In the genomic region with DNA sequence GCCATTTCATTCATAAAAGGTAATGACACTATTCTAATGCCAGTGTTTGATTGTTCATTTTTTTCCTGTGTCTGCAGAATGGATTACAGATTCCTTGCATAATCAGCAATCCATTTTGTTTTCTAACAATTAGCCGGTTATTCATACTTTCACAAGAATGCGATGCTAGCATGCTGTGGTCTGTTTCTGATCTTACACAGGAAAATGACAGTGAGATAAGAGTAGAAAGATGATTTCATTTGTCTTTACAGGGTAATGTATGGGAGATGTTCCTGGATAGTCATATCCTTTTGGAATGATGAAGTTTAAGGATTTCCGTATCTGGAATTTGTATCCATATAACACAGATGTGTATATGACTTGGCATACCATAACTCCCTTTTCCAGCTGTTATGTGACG, we compare ENCODE assay signal across 20 cellular contexts.
DNase-seq lines count a peak whose midpoint lies in the region; ATAC-seq, FAIRE-seq and TF ChIP-seq lines count a peak whose summit lies in the region.
"Had no signal": no experiment of that assay in that cellular context is flagged by ENCODE, and none has a peak within 500 bp of the region (broad histone marks: within the 10 kb centered on the region; RNA-seq: fewer than 3 reads in every experiment).

No MANE protein-coding gene starts in this region.

- peak overlapping the region; percentile 1 for H3K4me2 ChIP-seq in astrocyte (ENCODE audit: low read length)
- H3K4me2 ChIP-seq: A549 had no signal

- H3K27ac ChIP-seq in astrocyte (ENCODE audit: low read depth, low read length), result no peak overlapping the region
- H3K27ac ChIP-seq: A549, Peyer's patch, SJSA1 had no signal

- no peaks in the 10 kb centered on the region for H3K79me2 ChIP-seq in astrocyte (ENCODE audit: insufficient read depth, low read length)

- H3K4me1 ChIP-seq in astrocyte (ENCODE audit: insufficient read depth, low read length), result peaks cover 28% of the 10 kb centered on the region
- H3K4me1 ChIP-seq: Peyer's patch had no signal

- no peaks in the 10 kb centered on the region for H3K27me3 ChIP-seq in astrocyte (ENCODE audit: insufficient read depth, low read length)
- H3K27me3 ChIP-seq: Peyer's patch, SJSA1 had no signal

- H2AFZ ChIP-seq in astrocyte (ENCODE audit: low read depth, low read length), result no peak overlapping the region

- H3K9me3 Mint-ChIP-seq in astrocyte (ENCODE audit: unreplicated experiment), result no peaks in the 10 kb centered on the region
- H3K9me3 Mint-ChIP-seq: H9, IgD-negative memory B cell had no signal

- H3K4me3 ChIP-seq in astrocyte (ENCODE audit: insufficient read depth, low read depth, low read length), result no peak overlapping the region
- H3K4me3 ChIP-seq: A549, Peyer's patch, SJSA1 had no signal

- no peaks in the 10 kb centered on the region for H3K36me3 Mint-ChIP-seq in astrocyte (ENCODE audit: low read depth, unreplicated experiment)

- ATAC-seq in GM21390 (IDR thresholded peaks at IDR 0.05; ENCODE audit: unreplicated experiment), result no peak
- ATAC-seq: A549 had no signal

- no peaks in the 10 kb centered on the region for H3K27me3 Mint-ChIP-seq in astrocyte (ENCODE audit: low read depth, unreplicated experiment)
- H3K27me3 Mint-ChIP-seq: IgD-negative memory B cell had no signal

- no peaks in the 10 kb centered on the region for H3K9me3 ChIP-seq in astrocyte (ENCODE audit: insufficient read depth, low read depth, low read length)
- H3K9me3 ChIP-seq: A549, Peyer's patch, SJSA1 had no signal

- no peak overlapping the region for H3K27ac Mint-ChIP-seq in astrocyte (ENCODE audit: unreplicated experiment)

- no peaks in the 10 kb centered on the region for H3K36me3 ChIP-seq in astrocyte (ENCODE audit: insufficient read depth, low read length)
- H3K36me3 ChIP-seq: Peyer's patch, SJSA1 had no signal

- DNase-seq in EH (ENCODE audit: low read depth) (peak; percentile 44), NCI-H226 (peak; percentile 5), astrocyte (ENCODE audit: low read depth) (no peak), kidney glomerular epithelial cell (lab: John Stamatoyannopoulos, UW) (peak; percentile 4), A172 (ENCODE audit: low spot score) (no peak), NCI-H1436 (lab: John Stamatoyannopoulos, UW) (no peak), NCI-H82 treated with DMSO at 0.1 percent for 48 hours (lab: John Stamatoyannopoulos, UW; ENCODE audit: unreplicated experiment) (no peak)
- DNase-seq: C1 segment of cervical spinal cord; Karpas-422; NCI-H1436 treated with DMSO at 0.1 percent for 48 hours; NCI-H2029; NCI-H2171; NK-92 treated with Interleukin-12 subunit alpha and Interleukin-12 subunit beta, amount 100 ng/mL, for 24 hours; Peyer's patch had no signal

- no peak overlapping the region for H3K4me3 Mint-ChIP-seq in astrocyte (ENCODE audit: unreplicated experiment)
- H3K4me3 Mint-ChIP-seq: H9, IgD-negative memory B cell had no signal

- FAIRE-seq in astrocyte (lab: Jason Lieb, UNC), result peak; percentile 84
- FAIRE-seq: A549, D721Med had no signal

- no peak for TF ChIP-seq CTCF in astrocyte (IDR thresholded peaks at IDR 0.05; ENCODE audit: insufficient read depth, low read depth, low read length)

- no peaks in the 10 kb centered on the region for H4K20me1 ChIP-seq in astrocyte (ENCODE audit: insufficient read depth, low read length)

- H3K4me1 Mint-ChIP-seq in astrocyte (ENCODE audit: low read depth, unreplicated experiment), result peaks cover 27% of the 10 kb centered on the region

- no peak overlapping the region for H3K9ac ChIP-seq in astrocyte (ENCODE audit: low read length)

Comparison
In these comparisons a context has a peak if more than half of its experiments do, and no peak if none do; other contexts are left out.
1. DNase-seq: peak in EH (single experiment), NCI-H226 (single experiment) and kidney glomerular epithelial cell (single experiment); none in astrocyte (single experiment), A172 (single experiment), NCI-H1436 (single experiment) and NCI-H82 treated with DMSO at 0.1 percent for 48 hours (single experiment).